In the genomic region with DNA sequence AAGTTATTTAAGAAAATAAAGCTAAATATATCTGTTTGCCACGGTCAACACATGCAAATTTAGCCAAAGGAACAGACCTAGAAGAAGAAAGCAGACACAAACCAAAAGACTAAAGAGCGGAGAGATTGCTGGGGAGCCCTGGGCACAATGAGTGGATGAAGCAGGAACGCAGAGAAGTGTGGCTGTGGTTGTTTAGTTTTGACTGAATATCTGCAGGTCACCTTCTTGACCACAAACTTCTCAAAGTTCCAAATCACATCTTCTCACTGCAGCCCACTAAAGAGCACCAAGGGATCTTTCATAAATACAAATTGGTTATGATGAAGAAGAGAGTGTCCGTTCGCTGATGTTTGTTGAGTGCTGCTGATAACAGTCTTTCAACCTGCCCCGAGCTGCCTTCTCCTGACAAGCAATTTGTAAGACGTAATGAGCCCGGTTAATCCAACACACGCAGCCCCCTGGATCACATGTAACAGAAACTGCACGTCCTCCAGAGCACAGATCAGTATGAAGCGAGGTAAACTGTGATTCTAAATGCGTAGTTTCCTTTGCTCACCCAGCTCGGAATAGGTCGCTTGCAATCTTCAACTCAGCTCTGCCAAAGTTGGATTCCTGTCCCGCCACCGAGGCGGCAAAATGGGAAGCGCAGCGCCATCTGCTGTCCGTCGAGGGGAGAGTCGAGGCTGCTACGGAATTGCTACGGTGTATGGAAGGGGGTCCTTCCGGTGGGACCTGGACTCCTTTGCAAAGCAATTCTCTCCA, we compare ENCODE assay signal across 8 cellular contexts.
DNase-seq lines count a peak whose midpoint lies in the region; ATAC-seq, FAIRE-seq and TF ChIP-seq lines count a peak whose summit lies in the region.

No MANE protein-coding gene starts in this region.

- ATAC-seq in GM21390 (IDR thresholded peaks at IDR 0.05; ENCODE audit: unreplicated experiment) (peak; percentile 98), omental fat pad (ENCODE audit: low FRiP score) (peak; percentile 76)

- FAIRE-seq in D721Med (lab: Jason Lieb, UNC): no peak

- DNase-seq in D721Med (ENCODE audit: insufficient read length, low spot score) (peak; percentile 25), HT-29 (ENCODE audit: low spot score) (peak; percentile 72), RPMI7951 (ENCODE audit: low read depth) (peak; percentile 52), activated gamma-delta T cell (lab: John Stamatoyannopoulos, UW) (peak; percentile 17), germinal center (ENCODE audit: low spot score) (peak; percentile 57), omental fat pad (ENCODE audit: low spot score) (peak; percentile 38), superior temporal gyrus (ENCODE audit: extremely low spot score) (peak; percentile 89)

- TF ChIP-seq CTCF in D721Med (IDR thresholded peaks at IDR 0.05; ENCODE audit: insufficient read depth, missing control alignments) (peak; percentile 98), omental fat pad (IDR thresholded peaks at IDR 0.05) (peak in 1 of 3 donors; percentile 86)

Comparison
In these comparisons a context has a peak if more than half of its experiments do, and no peak if none do; other contexts are left out.
1. Peak in every context shown above with its lines: DNase-seq and ATAC-seq.
2. DNase-seq: peak in every context shown above with its lines; median percentile 89 in superior temporal gyrus; 72 in HT-29; 57 in germinal center; 52 in RPMI7951; 38 in omental fat pad; 25 in D721Med; 17 in activated gamma-delta T cell.